In genomic region chr9:213901-214300, GRCh38 we compare ENCODE assay signal across 8 cellular contexts. TPM values are rescaled to one million over a fixed set of nuclear protein-coding genes. Genes with fewer than 3 reads are reported as not detected.
DNase-seq lines count a peak whose midpoint lies in the region; ATAC-seq, FAIRE-seq and TF ChIP-seq lines count a peak whose summit lies in the region.
"Not testable (repeated sequence)": the region's sequence is repeated elsewhere in the genome, so short reads cannot be mapped to it uniquely, and the experiment has no call there.
"Had no signal": no experiment of that assay in that cellular context is flagged by ENCODE, and none has a peak within 500 bp of the region (broad histone marks: within the 10 kb centered on the region; RNA-seq: fewer than 3 reads in every experiment).

No MANE protein-coding gene starts in this region.

- not testable (repeated sequence) for H3K36me3 ChIP-seq in OCI-LY3 (replicated peaks; ENCODE audit: low read depth, low read length); hepatocyte (replicated peaks; ENCODE audit: insufficient read depth, low read depth); naive thymus-derived CD4-positive, alpha-beta T cell (ENCODE audit: control insufficient read depth in 2 of 3, insufficient read depth in 3 of 3, low read length in 3 of 3)

- peaks cover 20% of the 10 kb centered on the region for H3K4me1 ChIP-seq in OCI-LY3 (ENCODE audit: low read length)
- not testable (repeated sequence) for H3K4me1 ChIP-seq in hepatocyte (ENCODE audit: insufficient read depth); naive thymus-derived CD4-positive, alpha-beta T cell (ENCODE audit: control insufficient read depth in 2 of 2, insufficient read depth in 2 of 2, low read length in 2 of 2)

- H3K4me3 ChIP-seq in OCI-LY3 (ENCODE audit: low read length) (peak overlapping the region; percentile 89), hepatocyte (peak overlapping the region; percentile 80)
- H3K4me3 ChIP-seq in naive thymus-derived CD4-positive, alpha-beta T cell (ENCODE audit: low read length) = peak overlapping the region; percentile 56

- H3K4me2 ChIP-seq in OCI-LY3 (ENCODE audit: low read length) (peak overlapping the region; percentile 92), hepatocyte (peak overlapping the region; percentile 93)

- DNase-seq in GM12891 (ENCODE audit: insufficient read length, low spot score); activated T-cell treated with anti-CD3 and anti-CD28 coated beads, Interleukin-2, amount 50 U/mL, for 24 hours; caudate nucleus (lab: John Stamatoyannopoulos, UW); hepatocyte (ENCODE audit: low spot score); naive thymus-derived CD4-positive, alpha-beta T cell: not testable (repeated sequence)

- H3K9me3 ChIP-seq in OCI-LY3 (ENCODE audit: insufficient read depth, low read length); hepatocyte (ENCODE audit: low read depth); naive thymus-derived CD4-positive, alpha-beta T cell (ENCODE audit: control insufficient read depth in 2 of 3, low read length in 3 of 3): not testable (repeated sequence)

- not testable (repeated sequence) for H3K36me3 Mint-ChIP-seq in activated T-cell treated with anti-CD3 and anti-CD28 coated beads, Interleukin-2, amount 50 U/mL, for 24 hours (ENCODE audit: low read depth); stimulated activated memory B cell treated with anti-CD40 and anti-IgM and Interleukin-4, amounts not matched to agents 10 μg/mL and 1 μg/mL and 100 μg/mL, for 72 hours
- H3K36me3 Mint-ChIP-seq in naive thymus-derived CD4-positive, alpha-beta T cell = peaks cover 0 to 18% (median 0%) of the 10 kb centered on the region in 5 donors

- WGBS in hepatocyte (ENCODE audit: low lambda C conversion rate, missing lambda C conversion rate) = 94% methylated on average over 24 of the region's 24 CpGs

- CTCF ChIA-PET in naive thymus-derived CD4-positive, alpha-beta T cell (lab: Charles Lee) = not testable (repeated sequence)

- TF ChIP-seq POLR2A in GM12891 (IDR thresholded peaks at IDR 0.05; ENCODE audit: low read depth, low read length) = not testable (repeated sequence)

- not testable (repeated sequence) for H3K27ac Mint-ChIP-seq in activated T-cell treated with anti-CD3 and anti-CD28 coated beads, Interleukin-2, amount 50 U/mL, for 24 hours
- peak overlapping the region in 2 of 9 donors; percentile 11 to 75 for H3K27ac Mint-ChIP-seq in naive thymus-derived CD4-positive, alpha-beta T cell
- peak overlapping the region; percentile 92 for H3K27ac Mint-ChIP-seq in stimulated activated memory B cell treated with anti-CD40 and anti-IgM and Interleukin-4, amounts not matched to agents 10 μg/mL and 1 μg/mL and 100 μg/mL, for 72 hours

- POLR2A ChIA-PET in naive thymus-derived CD4-positive, alpha-beta T cell (lab: Charles Lee) = interaction anchor here (3.2 kb wide), 1 partner anchor 59 kb away, joined by 12 read pairs; no protein-coding TSS in a partner anchor

- H3K9me2 ChIP-seq in hepatocyte (replicated peaks; ENCODE audit: insufficient read depth) = not testable (repeated sequence)

- H3K79me2 ChIP-seq in OCI-LY3 (ENCODE audit: low read length); hepatocyte: not testable (repeated sequence)

- H3K4me1 Mint-ChIP-seq in activated T-cell treated with anti-CD3 and anti-CD28 coated beads, Interleukin-2, amount 50 U/mL, for 24 hours (ENCODE audit: low read depth) = peaks cover 12% of the 10 kb centered on the region
- H3K4me1 Mint-ChIP-seq in naive thymus-derived CD4-positive, alpha-beta T cell = peaks cover 0 to 20% (median 5%) of the 10 kb centered on the region in 7 donors
- peaks cover 17% of the 10 kb centered on the region for H3K4me1 Mint-ChIP-seq in stimulated activated memory B cell treated with anti-CD40 and anti-IgM and Interleukin-4, amounts not matched to agents 10 μg/mL and 1 μg/mL and 100 μg/mL, for 72 hours

- H3K4me3 Mint-ChIP-seq in activated T-cell treated with anti-CD3 and anti-CD28 coated beads, Interleukin-2, amount 50 U/mL, for 24 hours = peak overlapping the region; percentile 79
- H3K4me3 Mint-ChIP-seq in naive thymus-derived CD4-positive, alpha-beta T cell = peak overlapping the region; percentile 70 to 87 (median 81)
- peak overlapping the region; percentile 83 for H3K4me3 Mint-ChIP-seq in stimulated activated memory B cell treated with anti-CD40 and anti-IgM and Interleukin-4, amounts not matched to agents 10 μg/mL and 1 μg/mL and 100 μg/mL, for 72 hours

- not testable (repeated sequence) for H3K27me3 ChIP-seq in OCI-LY3 (ENCODE audit: low read depth, low read length); hepatocyte; naive thymus-derived CD4-positive, alpha-beta T cell (ENCODE audit: control insufficient read depth in 2 of 2, insufficient read depth in 2 of 2, low read length in 2 of 2)

- TF ChIP-seq CTCF in OCI-LY3 (IDR thresholded peaks at IDR 0.05; ENCODE audit: low read depth, low read length); hepatocyte (IDR thresholded peaks at IDR 0.05; ENCODE audit: poor library complexity): not testable (repeated sequence)

- FAIRE-seq in GM12891 (lab: Jason Lieb, UNC) = peak; percentile 23

- not testable (repeated sequence) for ATAC-seq in naive thymus-derived CD4-positive, alpha-beta T cell; stimulated activated memory B cell treated with anti-CD40 and anti-IgM and Interleukin-4, amounts not matched to agents 10 μg/mL and 1 μg/mL and 100 μg/mL, for 72 hours

- not testable (repeated sequence) for H2AFZ ChIP-seq in OCI-LY3 (ENCODE audit: low read depth, low read length)
- peak overlapping the region; percentile 97 for H2AFZ ChIP-seq in hepatocyte

- peaks cover 13% of the 10 kb centered on the region for H3K27me3 Mint-ChIP-seq in activated T-cell treated with anti-CD3 and anti-CD28 coated beads, Interleukin-2, amount 50 U/mL, for 24 hours
- H3K27me3 Mint-ChIP-seq in naive thymus-derived CD4-positive, alpha-beta T cell = peaks cover 9 to 18% (median 12%) of the 10 kb centered on the region in 5 donors
- H3K27me3 Mint-ChIP-seq in stimulated activated memory B cell treated with anti-CD40 and anti-IgM and Interleukin-4, amounts not matched to agents 10 μg/mL and 1 μg/mL and 100 μg/mL, for 72 hours = not testable (repeated sequence)

- not testable (repeated sequence) for H3K9me3 Mint-ChIP-seq in activated T-cell treated with anti-CD3 and anti-CD28 coated beads, Interleukin-2, amount 50 U/mL, for 24 hours; naive thymus-derived CD4-positive, alpha-beta T cell; stimulated activated memory B cell treated with anti-CD40 and anti-IgM and Interleukin-4, amounts not matched to agents 10 μg/mL and 1 μg/mL and 100 μg/mL, for 72 hours

- intact Hi-C loops in naive thymus-derived CD4-positive, alpha-beta T cell (cut with micrococcal nuclease) = not testable (repeated sequence)

- H3K27ac ChIP-seq in OCI-LY3 (ENCODE audit: low read length); hepatocyte; naive thymus-derived CD4-positive, alpha-beta T cell (ENCODE audit: low read depth, low read length): not testable (repeated sequence)
- peak overlapping the region; percentile 36 for H3K27ac ChIP-seq in caudate nucleus (ENCODE audit: low read depth, low read length)

- H4K20me1 ChIP-seq in OCI-LY3 (ENCODE audit: insufficient read depth, low read length); hepatocyte (ENCODE audit: insufficient read depth, poor library complexity, severe bottlenecking): not testable (repeated sequence)

- H3K9ac ChIP-seq in OCI-LY3 (ENCODE audit: low read length) = not testable (repeated sequence)

RNA-seq across cellular contexts. Expression of gene DOCK8, which starts 0.8 kb away (rescaled TPM):
- 40.0 TPM for polyA plus RNA-seq in GM12891 (2012; ENCODE audit: low read depth, missing spikeins)
- total RNA-seq in hepatocyte = 5.1 and 6.6 TPM in 2 replicates
- polyA plus RNA-seq in hepatocyte = 3.0 and 6.5 TPM in 2 replicates
- total RNA-seq in naive thymus-derived CD4-positive, alpha-beta T cell = 100 to 1,000 TPM; 162 to 294 (median 280) TPM
- polyA plus RNA-seq in naive thymus-derived CD4-positive, alpha-beta T cell = 10 to 100 TPM; 47.7 to 84.6 TPM
- total RNA-seq: G401 had no signal

RNA-seq across cellular contexts. Expression of gene ZNG1A, which starts 35.0 kb away (rescaled TPM):
- polyA plus RNA-seq in GM12891 (2012; ENCODE audit: low read depth, missing spikeins) = 48.1 TPM
- total RNA-seq in hepatocyte = 39.4 and 41.6 TPM in 2 replicates
- polyA plus RNA-seq in hepatocyte = 35.1 and 36.0 TPM in 2 replicates
- 10 to 100 TPM; 18.1 to 30.6 (median 27.6) TPM for total RNA-seq in naive thymus-derived CD4-positive, alpha-beta T cell
- 10 to 100 TPM; 16.4 to 27.2 TPM for polyA plus RNA-seq in naive thymus-derived CD4-positive, alpha-beta T cell

Comparison
In these comparisons a context has a peak if more than half of its experiments do, and no peak if none do; other contexts are left out.
1. RNA of gene DOCK8, which starts 0.8 kb away (total RNA-seq): 162 to 294 TPM in naive thymus-derived CD4-positive, alpha-beta T cell; 5.1 to 6.6 TPM in hepatocyte; every median in the first group is over 10 times any median in the second.
2. Peak in every context shown above with its lines, with median percentiles within 50 percentile points of each other: H3K4me3 ChIP-seq and H3K4me3 Mint-ChIP-seq.